In the genomic region with DNA sequence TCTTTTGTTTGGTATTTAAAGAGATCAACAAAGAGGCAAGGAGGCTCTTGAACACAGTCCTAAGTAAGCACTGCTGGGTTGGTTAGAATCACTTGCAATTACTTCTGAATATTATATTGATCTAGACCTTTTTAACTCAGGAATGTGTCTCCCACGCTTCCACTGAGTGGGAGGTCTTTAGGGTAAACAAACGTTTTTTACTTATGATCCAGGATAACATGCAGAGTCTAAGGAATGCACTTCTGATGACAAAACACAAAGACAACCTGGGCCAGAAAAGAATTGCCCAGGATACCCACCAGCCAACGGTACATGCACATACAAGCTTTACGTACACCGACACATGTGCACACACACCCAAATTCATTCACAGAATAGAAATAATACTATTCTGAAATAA, we compare ENCODE assay signal across 31 cellular contexts.
"Had no signal": no experiment of that assay in that cellular context is flagged by ENCODE, and none has a peak within 500 bp of the region (broad histone marks: within the 10 kb centered on the region; RNA-seq: fewer than 3 reads in every experiment).

No MANE protein-coding gene starts in this region.

- ATAC-seq: naive thymus-derived CD4-positive, alpha-beta T cell; natural killer cell; psoas muscle; right cardiac atrium; right lobe of liver; stimulated activated effector memory CD8-positive, alpha-beta T cell treated with anti-CD3 and anti-CD28 coated beads, Interleukin-12 subunit alpha, Interleukin-12 subunit beta, amount 100 ng/mL, for 72 hours; stimulated activated naive B cell treated with anti-CD40 and anti-IgM and Interleukin-4, amounts not matched to agents 10 μg/mL and 1 μg/mL and 100 μg/mL, for 72 hours; upper lobe of right lung had no signal

- H2AFZ ChIP-seq: parathyroid adenoma had no signal

- H3K27me3 ChIP-seq: neutrophil, ovary, right lobe of liver, sigmoid colon, suprapubic skin, testis, tibial artery, transverse colon, upper lobe of right lung, uterus had no signal

- H3K36me3 Mint-ChIP-seq: naive thymus-derived CD4-positive, alpha-beta T cell; natural killer cell; stimulated activated effector memory CD8-positive, alpha-beta T cell treated with anti-CD3 and anti-CD28 coated beads, Interleukin-12 subunit alpha, Interleukin-12 subunit beta, amount 100 ng/mL, for 72 hours; stimulated activated naive B cell treated with anti-CD40 and anti-IgM and Interleukin-4, amounts not matched to agents 10 μg/mL and 1 μg/mL and 100 μg/mL, for 72 hours; type B pancreatic cell had no signal

- H3K27me3 Mint-ChIP-seq: progenitor cell of endocrine pancreas; stimulated activated naive B cell treated with anti-CD40 and anti-IgM and Interleukin-4, amounts not matched to agents 10 μg/mL and 1 μg/mL and 100 μg/mL, for 72 hours; stimulated activated naive CD8-positive, alpha-beta T cell treated with anti-CD3 and anti-CD28 coated beads, Interleukin-15, Interleukin-2, amounts not matched to agents 100 ng/mL and 50 ng/mL, for 24 hours; type B pancreatic cell had no signal

- FAIRE-seq: small intestine had no signal

- H3K36me3 ChIP-seq: neutrophil, ovary, right lobe of liver, sigmoid colon, suprapubic skin, tibial artery, transverse colon, upper lobe of right lung, uterus had no signal

- H3K4me3 Mint-ChIP-seq: naive thymus-derived CD4-positive, alpha-beta T cell; natural killer cell; nephron progenitor cell; neural crest cell; stimulated activated effector memory CD8-positive, alpha-beta T cell treated with anti-CD3 and anti-CD28 coated beads, Interleukin-12 subunit alpha, Interleukin-12 subunit beta, amount 100 ng/mL, for 72 hours; stimulated activated naive B cell treated with anti-CD40 and anti-IgM and Interleukin-4, amounts not matched to agents 10 μg/mL and 1 μg/mL and 100 μg/mL, for 72 hours; stimulated activated naive CD8-positive, alpha-beta T cell treated with anti-CD3 and anti-CD28 coated beads, Interleukin-15, Interleukin-2, amounts not matched to agents 100 ng/mL and 50 ng/mL, for 24 hours; type B pancreatic cell had no signal

- H3K4me1 ChIP-seq: parathyroid adenoma, psoas muscle, testis, uterus had no signal

- H3K79me2 ChIP-seq: parathyroid adenoma had no signal

- H3K9me3 Mint-ChIP-seq: natural killer cell; nephron progenitor cell; neural crest cell; stimulated activated naive B cell treated with anti-CD40 and anti-IgM and Interleukin-4, amounts not matched to agents 10 μg/mL and 1 μg/mL and 100 μg/mL, for 72 hours; stimulated activated naive CD8-positive, alpha-beta T cell treated with anti-CD3 and anti-CD28 coated beads, Interleukin-15, Interleukin-2, amounts not matched to agents 100 ng/mL and 50 ng/mL, for 24 hours; type B pancreatic cell had no signal

- H3K27ac ChIP-seq: neutrophil, ovary, parathyroid adenoma, psoas muscle, right lobe of liver, sigmoid colon, suprapubic skin, testis, tibial artery, transverse colon, upper lobe of right lung, uterus had no signal

- H3K9me3 ChIP-seq: neutrophil, ovary, psoas muscle, right lobe of liver, sigmoid colon, suprapubic skin, testis, tibial artery, transverse colon, upper lobe of right lung, uterus had no signal

- H3K4me1 Mint-ChIP-seq: natural killer cell; stimulated activated effector memory CD8-positive, alpha-beta T cell treated with anti-CD3 and anti-CD28 coated beads, Interleukin-12 subunit alpha, Interleukin-12 subunit beta, amount 100 ng/mL, for 72 hours; stimulated activated naive B cell treated with anti-CD40 and anti-IgM and Interleukin-4, amounts not matched to agents 10 μg/mL and 1 μg/mL and 100 μg/mL, for 72 hours had no signal

- H3K27ac Mint-ChIP-seq: naive thymus-derived CD4-positive, alpha-beta T cell; natural killer cell; stimulated activated effector memory CD8-positive, alpha-beta T cell treated with anti-CD3 and anti-CD28 coated beads, Interleukin-12 subunit alpha, Interleukin-12 subunit beta, amount 100 ng/mL, for 72 hours; stimulated activated naive B cell treated with anti-CD40 and anti-IgM and Interleukin-4, amounts not matched to agents 10 μg/mL and 1 μg/mL and 100 μg/mL, for 72 hours; stimulated activated naive CD8-positive, alpha-beta T cell treated with anti-CD3 and anti-CD28 coated beads, Interleukin-15, Interleukin-2, amounts not matched to agents 100 ng/mL and 50 ng/mL, for 24 hours; type B pancreatic cell had no signal

- DNase-seq: naive thymus-derived CD4-positive, alpha-beta T cell; natural killer cell; nephron progenitor cell; nucleus accumbens; ovary; posterior cingulate gyrus; psoas muscle; right cardiac atrium; right lobe of liver; sigmoid colon; small intestine; stimulated activated CD4-positive, alpha-beta T cell treated with anti-CD3 and anti-CD28 coated beads, Interleukin-15, amount 100 ng/mL, for 24 hours; stimulated activated CD4-positive, alpha-beta T cell treated with anti-CD3 and anti-CD28 coated beads, Interleukin-2, amount 100 ng/mL, for 24 hours; stimulated activated CD4-positive, alpha-beta T cell treated with anti-CD3 and anti-CD28 coated beads, Interleukin-2, amount 100 ng/mL, for 48 hours; stimulated activated CD4-positive, alpha-beta T cell treated with anti-CD3 and anti-CD28 coated beads, Interleukin-4, amount 100 ng/mL, for 24 hours; stimulated activated naive B cell treated with anti-CD40 and anti-IgM and Interleukin-4, amounts not matched to agents 10 μg/mL and 1 μg/mL and 100 μg/mL, for 72 hours; stimulated activated naive CD4-positive, alpha-beta T cell treated with Interleukin-2 at 50 U/mL for 16 hours; substantia nigra; testis; tibial artery; transverse colon; upper lobe of right lung; uterus had no signal

- H3K4me3 ChIP-seq: ovary, psoas muscle, right lobe of liver, sigmoid colon, suprapubic skin, testis, tibial artery, transverse colon, upper lobe of right lung, uterus had no signal

- H3K9ac ChIP-seq: parathyroid adenoma had no signal
